ENCODE assay signal across 27 cellular contexts in the genomic region with DNA sequence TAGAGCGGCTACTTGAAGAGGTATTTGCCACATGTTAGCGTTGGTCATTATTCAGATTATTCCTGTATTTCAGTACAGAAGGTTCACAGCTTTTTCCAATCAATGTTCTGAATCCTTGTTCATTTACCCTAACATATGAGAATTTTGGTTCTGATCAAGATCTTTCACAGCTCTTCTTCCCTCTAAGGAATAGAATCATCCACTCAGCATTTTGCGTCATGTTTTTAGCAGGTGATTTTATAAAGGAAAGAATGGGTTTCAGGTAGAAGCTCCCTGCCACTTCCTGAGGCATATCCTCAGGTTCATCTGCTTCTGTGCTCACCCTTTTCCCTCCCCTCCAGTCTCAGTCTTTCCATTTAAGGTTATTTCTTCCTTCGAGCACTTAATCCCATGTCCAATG.
"Had no signal": no experiment of that assay in that cellular context is flagged by ENCODE, and none has a peak within 500 bp of the region (broad histone marks: within the 10 kb centered on the region; RNA-seq: fewer than 3 reads in every experiment).

No MANE protein-coding gene starts in this region.

- H3K36me3 ChIP-seq: adrenal gland, breast epithelium had no signal

- H3K9me3 ChIP-seq: adrenal gland had no signal

- DNase-seq: activated B cell treated with CpG ODN at 0.5 μM for 24 hours; activated CD4-positive, alpha-beta memory T cell treated with anti-CD3 and anti-CD28 coated beads for 36 hours; activated CD4-positive, alpha-beta T cell treated with anti-CD3 and anti-CD28 coated beads for 4 hours; activated CD4-positive, alpha-beta T cell treated with anti-CD3 and anti-CD28 coated beads, Interleukin-2, amount 50 U/mL, for 1 hour; activated CD4-positive, CD25-positive, alpha-beta regulatory T cell treated with anti-CD3 and anti-CD28 coated beads, Interleukin-2, amount 50 U/mL, for 72 hours; activated CD8-positive, alpha-beta memory T cell treated with anti-CD3 and anti-CD28 coated beads, Interleukin-2, amount 50 U/mL, for 4 hours; activated gamma-delta T cell treated with Interleukin-2 at 50 U/mL for 16 hours; activated naive CD4-positive, alpha-beta T cell treated with anti-CD3 and anti-CD28 coated beads for 36 hours; activated T-cell treated with anti-CD3 and anti-CD28 coated beads for 4 hours; activated T-cell treated with anti-CD3 and anti-CD28 coated beads, Interleukin-2, amount 50 U/mL, for 4 hours; adrenal gland; body of pancreas; NCI-H1092 treated with DMSO at 0.1 percent for 48 hours; NCI-H1417; NCI-H1930; NCI-H2081 treated with DMSO at 0.1 percent for 48 hours; NCI-H226; NCI-H446 treated with DMSO at 0.1 percent for 48 hours; NCI-H524; NCI-H69; NCI-H82; PC-9; SIG-M5 had no signal

- H3K4me1 ChIP-seq: adrenal gland, body of pancreas, breast epithelium had no signal

- H2AFZ ChIP-seq: PC-9 had no signal

- H3K27ac ChIP-seq: adrenal gland, body of pancreas, breast epithelium, KMS-11, PC-9, RWPE1 had no signal

- ATAC-seq: activated T-cell treated with anti-CD3 and anti-CD28 coated beads, Interleukin-2, amount 50 U/mL, for 4 hours; body of pancreas; Right ventricle myocardium inferior had no signal

- H3K9ac ChIP-seq: KMS-11 had no signal

- H3K27me3 ChIP-seq: adrenal gland, body of pancreas, breast epithelium had no signal

- H3K4me3 ChIP-seq: adrenal gland, body of pancreas, breast epithelium, PC-9 had no signal

- H3K4me2 ChIP-seq: KMS-11, PC-9 had no signal
